Comparison of ENCODE assay signal across 8 cellular contexts in genomic region chr1:68116643-68117235, GRCh38.
DNase-seq lines count a peak whose midpoint lies in the region; ATAC-seq and TF ChIP-seq lines count a peak whose summit lies in the region.

No MANE protein-coding gene starts in this region.

- DNase-seq in BE2C: peak; percentile 27
- DNase-seq in H4 (ENCODE audit: low spot score): peak; percentile 54
- peak; percentile 17 for DNase-seq in NCI-H446 treated with DMSO at 0.1 percent for 48 hours (lab: John Stamatoyannopoulos, UW)
- DNase-seq in activated CD4-positive, alpha-beta T cell treated with anti-CD3 and anti-CD28 coated beads, Interleukin-2, amount 50 U/mL, for 48 hours: peak; percentile 32 to 45
- peak; percentile 81 for DNase-seq in esophagus muscularis mucosa (ENCODE audit: extremely low spot score)
- DNase-seq in natural killer cell treated with Interleukin-12 subunit alpha and Interleukin-12 subunit beta and Interleukin-15 and Interleukin-18, amount 100 ng/mL, for 72 hours (ENCODE audit: low spot score): peak; percentile 70
- peak; percentile 52 to 64 for DNase-seq in thyroid gland
- no peak for DNase-seq in cortex of kidney (lab: John Stamatoyannopoulos, UW)

- H3K4me1 ChIP-seq in BE2C (no peaks in the 10 kb centered on the region), esophagus muscularis mucosa (peaks cover 18 to 58% (median 43%) of the 10 kb centered on the region in 4 donors), thyroid gland (peaks cover 0 to 8% of the 10 kb centered on the region in 2 donors)

- peak overlapping the region; percentile 42 to 72 (median 61) for H3K27ac ChIP-seq in esophagus muscularis mucosa (replicated peaks in 1 of 4)
- H3K27ac ChIP-seq in thyroid gland: no peak overlapping the region

- TF ChIP-seq CTCF in BE2C (IDR thresholded peaks at IDR 0.05; ENCODE audit: low read depth, low read length): peak; percentile 62
- peak; percentile 85 to 87 (median 87) for TF ChIP-seq CTCF in esophagus muscularis mucosa (IDR thresholded peaks at IDR 0.05)
- TF ChIP-seq CTCF in thyroid gland (IDR thresholded peaks at IDR 0.05): peak; percentile 73 to 85 (median 82)

- H3K4me3 ChIP-seq in BE2C (ENCODE audit: low read depth, low read length) (no peak overlapping the region), esophagus muscularis mucosa (peak overlapping the region in 2 of 4 donors; percentile 34 to 39), thyroid gland (replicated peaks in 1 of 3) (no peak overlapping the region)

- H3K36me3 ChIP-seq in BE2C (no peaks in the 10 kb centered on the region), esophagus muscularis mucosa (peaks cover 0 to 2% (median 0%) of the 10 kb centered on the region in 4 donors), thyroid gland (no peaks in the 10 kb centered on the region)

- peaks cover 0 to 2% of the 10 kb centered on the region in 2 donors for H3K27me3 Mint-ChIP-seq in natural killer cell treated with Interleukin-12 subunit alpha and Interleukin-12 subunit beta and Interleukin-15 and Interleukin-18, amount 100 ng/mL, for 72 hours

- H3K9me3 Mint-ChIP-seq in natural killer cell treated with Interleukin-12 subunit alpha and Interleukin-12 subunit beta and Interleukin-15 and Interleukin-18, amount 100 ng/mL, for 72 hours: no peaks in the 10 kb centered on the region

- H3K36me3 Mint-ChIP-seq in natural killer cell treated with Interleukin-12 subunit alpha and Interleukin-12 subunit beta and Interleukin-15 and Interleukin-18, amount 100 ng/mL, for 72 hours: no peaks in the 10 kb centered on the region

- TF ChIP-seq EP300 in esophagus muscularis mucosa (IDR thresholded peaks at IDR 0.05): no peak

- intact Hi-C loops in esophagus muscularis mucosa (cut with DNase I) (loop anchor here (1.0 to 2.0 kb wide), 2 partner anchors 204 to 226 kb away; no protein-coding TSS in a partner anchor), thyroid gland (cut with DNase I) (loop anchor here (2.0 to 10.0 kb wide), 3 partner anchors 228 to 352 kb away; no protein-coding TSS in a partner anchor)

- H3K9me3 ChIP-seq in BE2C (no peaks in the 10 kb centered on the region), esophagus muscularis mucosa (no peaks in the 10 kb centered on the region), thyroid gland (no peaks in the 10 kb centered on the region)

- H3K27me3 ChIP-seq in BE2C (no peaks in the 10 kb centered on the region), esophagus muscularis mucosa (no peaks in the 10 kb centered on the region), thyroid gland (no peaks in the 10 kb centered on the region)

- TF ChIP-seq POLR2A in esophagus muscularis mucosa (IDR thresholded peaks at IDR 0.05; ENCODE audit: low read depth) (no peak), thyroid gland (IDR thresholded peaks at IDR 0.05) (no peak)

- no peak overlapping the region for H3K27ac Mint-ChIP-seq in natural killer cell treated with Interleukin-12 subunit alpha and Interleukin-12 subunit beta and Interleukin-15 and Interleukin-18, amount 100 ng/mL, for 72 hours

- peaks cover 5 to 6% of the 10 kb centered on the region in 2 donors for H3K4me1 Mint-ChIP-seq in natural killer cell treated with Interleukin-12 subunit alpha and Interleukin-12 subunit beta and Interleukin-15 and Interleukin-18, amount 100 ng/mL, for 72 hours (ENCODE audit: low read depth in 2 of 2)

- WGBS in esophagus muscularis mucosa: 0% methylated on average over 3 of the region's 3 CpGs
- WGBS in thyroid gland, 2 donors: 6 to 10% methylated on average over 3 of the region's 3 CpGs

- ATAC-seq in natural killer cell treated with Interleukin-12 subunit alpha and Interleukin-12 subunit beta and Interleukin-15 and Interleukin-18, amount 100 ng/mL, for 72 hours: no peak

- H3K4me3 Mint-ChIP-seq in natural killer cell treated with Interleukin-12 subunit alpha and Interleukin-12 subunit beta and Interleukin-15 and Interleukin-18, amount 100 ng/mL, for 72 hours: peak overlapping the region; percentile 32

Comparison
In these comparisons a context has a peak if more than half of its experiments do, and no peak if none do; other contexts are left out.
1. H3K27ac ChIP-seq: peak in esophagus muscularis mucosa (4 of 4); none in thyroid gland (0 of 3).
2. Peak in every context shown above with its lines, with median percentiles within 50 percentile points of each other: CTCF ChIP-seq.